In genomic region chrX:71067727-71068051, GRCh38 we compare ENCODE assay signal across 8 cellular contexts. TPM values are rescaled to one million over a fixed set of nuclear protein-coding genes. Genes with fewer than 3 reads are reported as not detected.
DNase-seq lines count a peak whose midpoint lies in the region; ATAC-seq and TF ChIP-seq lines count a peak whose summit lies in the region.

No MANE protein-coding gene starts in this region.

- H3K9me3 Mint-ChIP-seq in activated T-helper 17 cell treated with anti-CD3 and anti-CD28 coated beads, Interleukin-2, amount 50 U/mL, for 72 hours, result no peaks in the 10 kb centered on the region
- H3K9me3 Mint-ChIP-seq in stimulated activated effector memory CD8-positive, alpha-beta T cell treated with anti-CD3 and anti-CD28 coated beads, Interleukin-12 subunit alpha, Interleukin-12 subunit beta, amount 100 ng/mL, for 72 hours, result no peaks in the 10 kb centered on the region

- peaks cover 8% of the 10 kb centered on the region for H3K9me3 ChIP-seq in iPS-18a (ENCODE audit: control insufficient read depth, low read depth, low read length)

- DNase-seq in AG10803 (ENCODE audit: low read depth) (no peak), HFF-Myc (ENCODE audit: extremely low read depth, low read depth) (no peak), RPMI8226 (no peak), DMS153 (lab: John Stamatoyannopoulos, UW) (no peak)
- peak in 1 of 2 donors; percentile 48 for DNase-seq in stimulated activated effector memory CD8-positive, alpha-beta T cell treated with anti-CD3 and anti-CD28 coated beads, Interleukin-12 subunit alpha, Interleukin-12 subunit beta, amount 100 ng/mL, for 72 hours (ENCODE audit: low spot score in 2 of 2)
- DNase-seq in stimulated activated CD4-positive, alpha-beta T cell treated with anti-CD3 and anti-CD28 coated beads, Interleukin-4, amount 100 ng/mL, for 1 hour, result no peak

- H3K4me3 Mint-ChIP-seq in activated T-helper 17 cell treated with anti-CD3 and anti-CD28 coated beads, Interleukin-2, amount 50 U/mL, for 72 hours, result peak overlapping the region; percentile 99
- H3K4me3 Mint-ChIP-seq in stimulated activated effector memory CD8-positive, alpha-beta T cell treated with anti-CD3 and anti-CD28 coated beads, Interleukin-12 subunit alpha, Interleukin-12 subunit beta, amount 100 ng/mL, for 72 hours, result peak overlapping the region; percentile 94

- no peak overlapping the region for H3K27ac ChIP-seq in iPS-18a (ENCODE audit: low read length)

- H3K4me3 ChIP-seq in AG10803 (ENCODE audit: low read length) (peak overlapping the region; percentile 73), HFF-Myc (replicated peaks; ENCODE audit: low read depth, low read length) (peak overlapping the region; percentile 65), iPS-18a (ENCODE audit: low read length) (peak overlapping the region; percentile 87)

- TF ChIP-seq CTCF in AG10803 (conservative IDR thresholded peaks at IDR 0.05; ENCODE audit: low read length) (no peak), HFF-Myc (IDR thresholded peaks at IDR 0.05; ENCODE audit: low read depth, low read length, missing control alignments) (no peak)

- H3K9ac ChIP-seq in iPS-18a (ENCODE audit: low read length), result peak overlapping the region; percentile 69

- peak; percentile 0 for ATAC-seq in activated T-helper 17 cell treated with anti-CD3 and anti-CD28 coated beads, Interleukin-2, amount 50 U/mL, for 72 hours (replicated peaks)
- no peak for ATAC-seq in stimulated activated effector memory CD8-positive, alpha-beta T cell treated with anti-CD3 and anti-CD28 coated beads, Interleukin-12 subunit alpha, Interleukin-12 subunit beta, amount 100 ng/mL, for 72 hours

- no peaks in the 10 kb centered on the region for H3K27me3 ChIP-seq in iPS-18a (ENCODE audit: control insufficient read depth, insufficient read depth, low read length)

- H3K36me3 ChIP-seq in iPS-18a (ENCODE audit: control insufficient read depth, low read depth, low read length), result no peaks in the 10 kb centered on the region

- H3K27me3 Mint-ChIP-seq in activated T-helper 17 cell treated with anti-CD3 and anti-CD28 coated beads, Interleukin-2, amount 50 U/mL, for 72 hours, result no peaks in the 10 kb centered on the region

- H3K4me1 Mint-ChIP-seq in activated T-helper 17 cell treated with anti-CD3 and anti-CD28 coated beads, Interleukin-2, amount 50 U/mL, for 72 hours, result peaks cover 11% of the 10 kb centered on the region
- peaks cover 12% of the 10 kb centered on the region for H3K4me1 Mint-ChIP-seq in stimulated activated effector memory CD8-positive, alpha-beta T cell treated with anti-CD3 and anti-CD28 coated beads, Interleukin-12 subunit alpha, Interleukin-12 subunit beta, amount 100 ng/mL, for 72 hours

- no peaks in the 10 kb centered on the region for H3K4me1 ChIP-seq in iPS-18a (ENCODE audit: control insufficient read depth, low read depth, low read length)

- H3K36me3 Mint-ChIP-seq in activated T-helper 17 cell treated with anti-CD3 and anti-CD28 coated beads, Interleukin-2, amount 50 U/mL, for 72 hours (ENCODE audit: low read depth), result peaks cover 27% of the 10 kb centered on the region
- H3K36me3 Mint-ChIP-seq in stimulated activated effector memory CD8-positive, alpha-beta T cell treated with anti-CD3 and anti-CD28 coated beads, Interleukin-12 subunit alpha, Interleukin-12 subunit beta, amount 100 ng/mL, for 72 hours, result peaks cover 34% of the 10 kb centered on the region

- H3K27ac Mint-ChIP-seq in activated T-helper 17 cell treated with anti-CD3 and anti-CD28 coated beads, Interleukin-2, amount 50 U/mL, for 72 hours, result peak overlapping the region; percentile 96
- peak overlapping the region; percentile 94 for H3K27ac Mint-ChIP-seq in stimulated activated effector memory CD8-positive, alpha-beta T cell treated with anti-CD3 and anti-CD28 coated beads, Interleukin-12 subunit alpha, Interleukin-12 subunit beta, amount 100 ng/mL, for 72 hours

RNA-seq across cellular contexts. Expression of gene SNX12, which starts 0.4 kb away (rescaled TPM):
- total RNA-seq in activated T-helper 17 cell treated with anti-CD3 and anti-CD28 coated beads, Interleukin-2, amount 50 U/mL, for 72 hours, result 10 to 100 TPM; 47.2 to 49.0 TPM

RNA-seq across cellular contexts. Expression of gene FOXO4, which starts 28.0 kb away (rescaled TPM):
- 10 to 100 TPM; 11.2 to 39.0 TPM for total RNA-seq in activated T-helper 17 cell treated with anti-CD3 and anti-CD28 coated beads, Interleukin-2, amount 50 U/mL, for 72 hours

RNA-seq across cellular contexts. Expression of gene CXorf65, which starts 38.9 kb away (rescaled TPM):
- total RNA-seq in activated T-helper 17 cell treated with anti-CD3 and anti-CD28 coated beads, Interleukin-2, amount 50 U/mL, for 72 hours, result 10 to 100 TPM; 15.1 to 36.4 TPM

RNA-seq across cellular contexts. Expression of gene IL2RG, which starts 43.7 kb away (rescaled TPM):
- 100 to 1,000 TPM; 317 to 698 TPM for total RNA-seq in activated T-helper 17 cell treated with anti-CD3 and anti-CD28 coated beads, Interleukin-2, amount 50 U/mL, for 72 hours

RNA-seq across cellular contexts. Expression of gene MED12, which starts 50.7 kb away (rescaled TPM):
- 100 to 1,000 TPM in 1 of 2 donors, 10 to 100 TPM in 1; 46.2 to 144 TPM for total RNA-seq in activated T-helper 17 cell treated with anti-CD3 and anti-CD28 coated beads, Interleukin-2, amount 50 U/mL, for 72 hours
